2 cellular contexts compared by ENCODE assay signal in genomic region chr19:807627-808175, GRCh38.
TF ChIP-seq lines count a peak whose summit lies in the region.

No MANE protein-coding gene starts in this region.

TF ChIP-seq in SK-N-SH, 30 proteins besides CTCF, POLR2A, EP300 and RAD21:
- TF ChIP-seq MAX (IDR thresholded peaks at IDR 0.05; ENCODE audit: low read depth): no peak
- no peak for TF ChIP-seq NFIC (IDR thresholded peaks at IDR 0.05; ENCODE audit: borderline replicate concordance)
- TF ChIP-seq RCOR1 (IDR thresholded peaks at IDR 0.05; ENCODE audit: low read length): no peak
- TF ChIP-seq FOSL2 (IDR thresholded peaks at IDR 0.05; ENCODE audit: borderline replicate concordance, low read depth): no peak
- TF ChIP-seq GABPA (IDR thresholded peaks at IDR 0.05; ENCODE audit: low read depth): no peak

TF ChIP-seq in SK-N-SH treated with all-trans-retinoic acid at 6 μM for 48 hours, 23 proteins besides CTCF, POLR2A, EP300 and RAD21:
- TF ChIP-seq RARB (CRISPR knock-in tag; IDR thresholded peaks at IDR 0.05) (no peak), ZC3H10 (CRISPR knock-in tag; IDR thresholded peaks at IDR 0.05) (no peak), ARNTL (CRISPR knock-in tag; IDR thresholded peaks at IDR 0.05; ENCODE audit: borderline replicate concordance, low read depth) (no peak), PPARA (CRISPR knock-in tag; IDR thresholded peaks at IDR 0.05; ENCODE audit: borderline replicate concordance) (no peak), ZFP3 (CRISPR knock-in tag; IDR thresholded peaks at IDR 0.05) (no peak), ZFP30 (CRISPR knock-in tag; IDR thresholded peaks at IDR 0.05) (no peak), TOX (CRISPR knock-in tag; IDR thresholded peaks at IDR 0.05; ENCODE audit: borderline replicate concordance) (no peak), CREB5 (CRISPR knock-in tag; IDR thresholded peaks at IDR 0.05; ENCODE audit: low read depth) (no peak), ISL1 (CRISPR knock-in tag; IDR thresholded peaks at IDR 0.05) (no peak), TSHZ2 (CRISPR knock-in tag; IDR thresholded peaks at IDR 0.05) (no peak), GLIS3 (CRISPR knock-in tag; IDR thresholded peaks at IDR 0.05) (no peak), ZNF70 (CRISPR knock-in tag; IDR thresholded peaks at IDR 0.05) (no peak), BACH2 (CRISPR knock-in tag; IDR thresholded peaks at IDR 0.05; ENCODE audit: borderline replicate concordance) (no peak), PATZ1 (CRISPR knock-in tag; IDR thresholded peaks at IDR 0.05; ENCODE audit: borderline replicate concordance) (no peak), ESRRG (CRISPR knock-in tag; IDR thresholded peaks at IDR 0.05) (no peak), ZNF8 (CRISPR knock-in tag; IDR thresholded peaks at IDR 0.05) (no peak)
